Comparison of ENCODE assay signal across 1 cellular context in the genomic region with DNA sequence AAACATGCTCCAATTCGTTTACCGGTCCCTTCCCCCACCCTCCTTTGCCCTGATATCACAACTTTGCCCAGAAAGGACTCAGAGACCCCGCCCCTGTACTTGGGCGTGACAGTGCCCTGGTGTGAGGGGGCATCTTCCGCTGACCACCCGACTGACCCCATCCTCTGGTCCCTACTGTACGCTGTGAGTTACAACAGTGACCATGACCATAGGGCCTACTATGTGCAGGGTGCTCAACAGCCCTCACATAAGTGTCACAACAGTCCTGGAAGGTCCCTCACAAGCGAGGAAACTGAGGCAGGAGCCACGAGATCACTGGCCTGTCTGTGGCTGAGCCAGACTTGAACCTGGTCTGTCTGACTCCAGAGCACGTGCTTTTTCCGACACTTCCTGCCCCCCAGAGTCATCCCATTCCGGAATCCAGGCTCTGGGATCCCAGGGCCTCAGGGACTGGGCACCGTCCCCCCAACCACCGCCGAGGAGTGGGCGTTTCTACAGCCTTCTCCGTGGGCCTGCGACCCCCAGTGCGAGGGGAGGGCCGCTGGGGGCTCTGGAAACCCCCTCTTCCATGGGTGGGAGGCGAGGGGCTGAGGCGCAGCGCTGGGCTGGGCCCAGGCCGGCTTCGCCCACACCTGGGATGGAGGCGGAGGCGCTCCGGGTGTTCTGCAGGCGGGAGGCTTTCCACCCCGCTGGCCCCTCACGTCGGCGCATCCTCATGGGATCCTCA.
TF ChIP-seq lines count a peak whose summit lies in the region.

No MANE protein-coding gene starts in this region.

TF ChIP-seq in HCT116, 20 proteins besides CTCF, POLR2A, EP300 and RAD21:
- TF ChIP-seq, protein P1, sequence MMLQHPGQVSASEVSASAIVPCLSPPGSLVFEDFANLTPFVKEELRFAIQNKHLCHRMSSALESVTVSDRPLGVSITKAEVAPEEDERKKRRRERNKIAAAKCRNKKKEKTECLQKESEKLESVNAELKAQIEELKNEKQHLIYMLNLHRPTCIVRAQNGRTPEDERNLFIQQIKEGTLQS (IDR thresholded peaks at IDR 0.05): no peak
- TF ChIP-seq SRF (IDR thresholded peaks at IDR 0.05; ENCODE audit: low read depth) (no peak), ZNF274 (IDR thresholded peaks at IDR 0.05; ENCODE audit: low read depth, low read length) (no peak), SIN3A (IDR thresholded peaks at IDR 0.05; ENCODE audit: low read depth) (no peak), YY1 (IDR thresholded peaks at IDR 0.05; ENCODE audit: extremely low read depth, insufficient replicate concordance, low read depth, low read length) (no peak), ZFX (IDR thresholded peaks at IDR 0.05) (no peak), EGR1 (IDR thresholded peaks at IDR 0.05; ENCODE audit: low read depth) (no peak), ELF1 (IDR thresholded peaks at IDR 0.05; ENCODE audit: borderline replicate concordance, low read depth) (no peak), JUND (IDR thresholded peaks at IDR 0.05) (no peak)
